8 cellular contexts compared by ENCODE assay signal in genomic region chr16:70395345-70395901, GRCh38. TPM values are rescaled to one million over a fixed set of nuclear protein-coding genes. Genes with fewer than 3 reads are reported as not detected.
A peak's percentile ranks its signal among the peaks of the same experiment; 100 is the strongest.
DNase-seq lines count a peak whose midpoint lies in the region; ATAC-seq and TF ChIP-seq lines count a peak whose summit lies in the region.

No MANE protein-coding gene starts in this region.

- peak; percentile 43 for ATAC-seq in HG02759 (IDR thresholded peaks at IDR 0.05; ENCODE audit: unreplicated experiment)
- ATAC-seq in GM19463 (IDR thresholded peaks at IDR 0.05; ENCODE audit: unreplicated experiment): no peak

- DNase-seq in DMS53 treated with DMSO at 0.1 percent for 48 hours (lab: John Stamatoyannopoulos, UW; ENCODE audit: unreplicated experiment): peak; percentile 10
- DNase-seq in T-helper 1 cell: peak in 4 of 5 donors; percentile 38 to 55 (median 43)
- no peak for DNase-seq in astrocyte of the cerebellum (ENCODE audit: low read depth)
- peak; percentile 92 for DNase-seq in iPS-NIHi11 (ENCODE audit: low spot score)
- DNase-seq in stimulated activated CD4-positive, alpha-beta T cell treated with anti-CD3 and anti-CD28 coated beads, Interleukin-1b, Interleukin-23, amount 100 ng/mL, for 48 hours: peak; percentile 63
- DNase-seq in lower leg skin (ENCODE audit: low spot score in 2 of 2): no peak

- WGBS in lower leg skin, 2 donors: 70 to 72% methylated on average over 8 of the region's 8 CpGs

- TF ChIP-seq POLR2A in lower leg skin (IDR thresholded peaks at IDR 0.05): no peak

- in situ Hi-C loops in astrocyte of the cerebellum (cut with HindIII; ENCODE audit: low sequenced_read_pairs): no loop called here

- H3K4me3 ChIP-seq in astrocyte of the cerebellum (ENCODE audit: low read depth, low read length) (no peak overlapping the region), lower leg skin (ENCODE audit: low read depth, poor library complexity, severe bottlenecking) (no peak overlapping the region)

- peak; percentile 71 for TF ChIP-seq CTCF in astrocyte of the cerebellum (IDR thresholded peaks at IDR 0.05; ENCODE audit: low read depth, low read length, missing control alignments)
- TF ChIP-seq CTCF in lower leg skin (IDR thresholded peaks at IDR 0.05): no peak

- intact Hi-C loops in lower leg skin (cut with DNase I; ENCODE audit: low total_unique reads): no loop called here

RNA-seq across cellular contexts. Expression of gene ST3GAL2, which starts 43.5 kb away (rescaled TPM):
- total RNA-seq in lower leg skin: 10 to 100 TPM in 1 of 4 donors, 1 to 10 TPM in 3; 7.0 to 12.9 (median 9.5) TPM

RNA-seq across cellular contexts. Expression of gene DDX19A, which starts 48.7 kb away (rescaled TPM):
- 10 to 100 TPM; 35.6 to 50.0 (median 38.4) TPM for total RNA-seq in lower leg skin

RNA-seq across cellular contexts. Expression of gene FCSK, which starts 59.0 kb away (rescaled TPM):
- 10 to 100 TPM; 17.9 to 31.7 (median 23.4) TPM for total RNA-seq in lower leg skin

Comparison
In these comparisons a context has a peak if more than half of its experiments do, and no peak if none do; other contexts are left out.
1. DNase-seq: peak in DMS53 treated with DMSO at 0.1 percent for 48 hours (single experiment), T-helper 1 cell (4 of 5), iPS-NIHi11 (single experiment) and stimulated activated CD4-positive, alpha-beta T cell treated with anti-CD3 and anti-CD28 coated beads, Interleukin-1b, Interleukin-23, amount 100 ng/mL, for 48 hours (single experiment); none in astrocyte of the cerebellum (single experiment) and lower leg skin (0 of 2).